9 cellular contexts compared by ENCODE assay signal in genomic region chr1:72037745-72038343, GRCh38.
DNase-seq lines count a peak whose midpoint lies in the region; ATAC-seq, FAIRE-seq and TF ChIP-seq lines count a peak whose summit lies in the region.
"Had no signal": no experiment of that assay in that cellular context is flagged by ENCODE, and none has a peak within 500 bp of the region (broad histone marks: within the 10 kb centered on the region; RNA-seq: fewer than 3 reads in every experiment).

No MANE protein-coding gene starts in this region.

- POLR2A ChIA-PET in activated CD4-positive, alpha-beta T cell treated with anti-CD3 and anti-CD28 coated beads, Interleukin-2, amount 10 ng/mL, durations not matched to agents 7 days and 5 days (lab: Charles Lee) = no interaction called here

- peak; percentile 58 for ATAC-seq in HG02610 (IDR thresholded peaks at IDR 0.05; ENCODE audit: unreplicated experiment)
- ATAC-seq in psoas muscle = no peak
- ATAC-seq in HG02759 (IDR thresholded peaks at IDR 0.05; ENCODE audit: unreplicated experiment) = no peak

- no peak overlapping the region for H4K5ac ChIP-seq in mesendoderm (ENCODE audit: low read length)

- H3K4me1 Mint-ChIP-seq in activated CD4-positive, alpha-beta T cell treated with anti-CD3 and anti-CD28 coated beads, Interleukin-2, amount 10 ng/mL, durations not matched to agents 7 days and 5 days = no peaks in the 10 kb centered on the region
- H3K4me1 Mint-ChIP-seq: activated naive CD8-positive, alpha-beta T cell treated with anti-CD3 and anti-CD28 coated beads, Interleukin-2, amount 10 ng/mL, durations not matched to agents 7 days and 5 days had no signal

- WGBS in mesendoderm (ENCODE audit: extremely low coverage, insufficient coverage, low lambda C conversion rate) = no CpG with 5 or more reads among the region's 3 CpGs
- WGBS in psoas muscle, 3 donors = 42 to 50% (median 44%) methylated on average over 3 of the region's 3 CpGs

- no peaks in the 10 kb centered on the region for H3K79me1 ChIP-seq in mesendoderm (ENCODE audit: low read length)

- CTCF ChIA-PET in activated CD4-positive, alpha-beta T cell treated with anti-CD3 and anti-CD28 coated beads, Interleukin-2, amount 10 ng/mL, durations not matched to agents 7 days and 5 days (lab: Charles Lee) = no interaction called here

- H3K27ac Mint-ChIP-seq in activated CD4-positive, alpha-beta T cell treated with anti-CD3 and anti-CD28 coated beads, Interleukin-2, amount 10 ng/mL, durations not matched to agents 7 days and 5 days = no peak overlapping the region
- H3K27ac Mint-ChIP-seq: activated naive CD8-positive, alpha-beta T cell treated with anti-CD3 and anti-CD28 coated beads, Interleukin-2, amount 10 ng/mL, durations not matched to agents 7 days and 5 days had no signal

- H3K27me3 Mint-ChIP-seq in activated CD4-positive, alpha-beta T cell treated with anti-CD3 and anti-CD28 coated beads, Interleukin-2, amount 10 ng/mL, durations not matched to agents 7 days and 5 days = no peaks in the 10 kb centered on the region
- H3K27me3 Mint-ChIP-seq: activated naive CD8-positive, alpha-beta T cell treated with anti-CD3 and anti-CD28 coated beads, Interleukin-2, amount 10 ng/mL, durations not matched to agents 7 days and 5 days had no signal

- no peak overlapping the region for H3K4me2 ChIP-seq in mesendoderm (ENCODE audit: low read length)

- intact Hi-C loops in psoas muscle (cut with DNase I) = no loop called here

- no peak overlapping the region for H3K9ac ChIP-seq in mesendoderm (ENCODE audit: low read length)

- H3K4ac ChIP-seq in mesendoderm (ENCODE audit: low read depth, low read length) = no peak overlapping the region

- no peak overlapping the region for H3K27ac ChIP-seq in mesendoderm (ENCODE audit: low read depth, low read length)
- H3K27ac ChIP-seq in psoas muscle = no peak overlapping the region

- no peak overlapping the region for H3K23ac ChIP-seq in mesendoderm (ENCODE audit: low read length)

- H4K8ac ChIP-seq in mesendoderm (ENCODE audit: low read depth, low read length) = no peak overlapping the region

- no peak overlapping the region for H2BK15ac ChIP-seq in mesendoderm (replicated peaks; ENCODE audit: low read depth)

- H3K79me2 ChIP-seq in mesendoderm (ENCODE audit: control insufficient read depth, insufficient read depth, low read length) = no peaks in the 10 kb centered on the region

- H2BK5ac ChIP-seq in mesendoderm (ENCODE audit: low read length) = no peak overlapping the region

- H3K27me3 ChIP-seq in bronchial epithelial cell (ENCODE audit: control insufficient read depth, insufficient read depth, low read length) (no peaks in the 10 kb centered on the region), mesendoderm (ENCODE audit: insufficient read depth, low read length, poor library complexity) (no peaks in the 10 kb centered on the region), psoas muscle (ENCODE audit: insufficient read depth in 3 of 3, low read length in 2 of 3) (no peaks in the 10 kb centered on the region)

- H3K36me3 ChIP-seq in bronchial epithelial cell (ENCODE audit: control insufficient read depth, insufficient read depth, low read length) = no peaks in the 10 kb centered on the region
- no peaks in the 10 kb centered on the region for H3K36me3 ChIP-seq in mesendoderm (ENCODE audit: control insufficient read depth, insufficient read depth, low read length)
- no peaks in the 10 kb centered on the region for H3K36me3 ChIP-seq in psoas muscle (ENCODE audit: insufficient read depth in 1 of 2, low read depth in 1 of 2)

- H3K36me3 Mint-ChIP-seq in activated CD4-positive, alpha-beta T cell treated with anti-CD3 and anti-CD28 coated beads, Interleukin-2, amount 10 ng/mL, durations not matched to agents 7 days and 5 days (ENCODE audit: low read depth) = no peaks in the 10 kb centered on the region
- H3K36me3 Mint-ChIP-seq: activated naive CD8-positive, alpha-beta T cell treated with anti-CD3 and anti-CD28 coated beads, Interleukin-2, amount 10 ng/mL, durations not matched to agents 7 days and 5 days had no signal

- H3K4me3 ChIP-seq in bronchial epithelial cell (ENCODE audit: low read depth, low read length) = no peak overlapping the region
- H3K4me3 ChIP-seq in mesendoderm (ENCODE audit: low read length) = no peak overlapping the region
- no peak overlapping the region for H3K4me3 ChIP-seq in psoas muscle

- H3K18ac ChIP-seq in mesendoderm (ENCODE audit: low read length) = no peak overlapping the region

- no peak overlapping the region for H3K4me3 Mint-ChIP-seq in activated CD4-positive, alpha-beta T cell treated with anti-CD3 and anti-CD28 coated beads, Interleukin-2, amount 10 ng/mL, durations not matched to agents 7 days and 5 days
- H3K4me3 Mint-ChIP-seq: activated naive CD8-positive, alpha-beta T cell treated with anti-CD3 and anti-CD28 coated beads, Interleukin-2, amount 10 ng/mL, durations not matched to agents 7 days and 5 days had no signal

- H2BK120ac ChIP-seq in mesendoderm (ENCODE audit: low read depth, low read length) = no peak overlapping the region

- no peak overlapping the region for H3K56ac ChIP-seq in mesendoderm (ENCODE audit: low read length)

- no peaks in the 10 kb centered on the region for H3K9me3 Mint-ChIP-seq in activated CD4-positive, alpha-beta T cell treated with anti-CD3 and anti-CD28 coated beads, Interleukin-2, amount 10 ng/mL, durations not matched to agents 7 days and 5 days
- H3K9me3 Mint-ChIP-seq: activated naive CD8-positive, alpha-beta T cell treated with anti-CD3 and anti-CD28 coated beads, Interleukin-2, amount 10 ng/mL, durations not matched to agents 7 days and 5 days had no signal

- no peak overlapping the region for H2AK5ac ChIP-seq in mesendoderm (ENCODE audit: low read length)

- H3K4me1 ChIP-seq in mesendoderm (ENCODE audit: control insufficient read depth, low read depth, low read length) = no peaks in the 10 kb centered on the region
- no peaks in the 10 kb centered on the region for H3K4me1 ChIP-seq in psoas muscle

- no peak for FAIRE-seq in bronchial epithelial cell (lab: Jason Lieb, UNC)

- H3K9me3 ChIP-seq in psoas muscle = no peaks in the 10 kb centered on the region

- TF ChIP-seq CTCF in bronchial epithelial cell (IDR thresholded peaks at IDR 0.05; ENCODE audit: insufficient read depth, low read length, severe bottlenecking) (peak; percentile 48), psoas muscle (IDR thresholded peaks at IDR 0.05) (no peak)

- peak; percentile 18 for DNase-seq in activated CD4-positive, alpha-beta T cell treated with anti-CD3 and anti-CD28 coated beads, Interleukin-2, amount 10 ng/mL, durations not matched to agents 7 days and 5 days
- no peak for DNase-seq in activated CD4-positive, alpha-beta T cell treated with anti-CD3 and anti-CD28 coated beads for 1 hour
- DNase-seq in NCI-H446 (lab: John Stamatoyannopoulos, UW) = peak; percentile 37 to 69
- DNase-seq in bronchial epithelial cell (ENCODE audit: low read depth) = peak; percentile 53
- DNase-seq in mesendoderm = peak; percentile 47
- DNase-seq in psoas muscle = no peak
- DNase-seq: activated naive CD8-positive, alpha-beta T cell treated with anti-CD3 and anti-CD28 coated beads, Interleukin-2, amount 10 ng/mL, durations not matched to agents 7 days and 5 days had no signal

Comparison
In these comparisons a context has a peak if more than half of its experiments do, and no peak if none do; other contexts are left out.
1. DNase-seq: peak in activated CD4-positive, alpha-beta T cell treated with anti-CD3 and anti-CD28 coated beads, Interleukin-2, amount 10 ng/mL, durations not matched to agents 7 days and 5 days (single experiment), NCI-H446 (2 of 2), bronchial epithelial cell (single experiment) and mesendoderm (single experiment); none in activated CD4-positive, alpha-beta T cell treated with anti-CD3 and anti-CD28 coated beads for 1 hour (single experiment) and psoas muscle (0 of 2).